Comparison of ENCODE assay signal across 16 cellular contexts in genomic region chr20:47231382-47232042, GRCh38.
A peak's percentile ranks its signal among the peaks of the same experiment; 100 is the strongest.
DNase-seq lines count a peak whose midpoint lies in the region; ATAC-seq, FAIRE-seq and TF ChIP-seq lines count a peak whose summit lies in the region.
"Had no signal": no experiment of that assay in that cellular context is flagged by ENCODE, and none has a peak within 500 bp of the region (broad histone marks: within the 10 kb centered on the region; RNA-seq: fewer than 3 reads in every experiment).

No MANE protein-coding gene starts in this region.

- no peak overlapping the region for H2AFZ ChIP-seq in SK-N-SH (ENCODE audit: low read depth)
- no peak overlapping the region for H2AFZ ChIP-seq in H1 (ENCODE audit: low read length)
- H2AFZ ChIP-seq in trophoblast cell (ENCODE audit: insufficient read depth, low read length, poor library complexity): no peak overlapping the region

- H3K4me3 ChIP-seq in CD4-positive, CD25-positive, alpha-beta regulatory T cell (ENCODE audit: low read depth, low read length): no peak overlapping the region
- H3K4me3 ChIP-seq in SK-N-SH (ENCODE audit: low read depth in 2 of 2, low read length in 1 of 2) (no peak overlapping the region), H1 (ENCODE audit: extremely low read depth in 1 of 4, insufficient read depth in 2 of 4, low read depth in 3 of 4, low read length in 4 of 4) (no peak overlapping the region), trophoblast cell (ENCODE audit: low read depth, low read length) (no peak overlapping the region), transverse colon (no peak overlapping the region), dorsolateral prefrontal cortex (no peak overlapping the region)
- H3K4me3 ChIP-seq: adrenal gland, heart right ventricle had no signal

- H3K9me3 Mint-ChIP-seq in CD4-positive, CD25-positive, alpha-beta regulatory T cell: no peaks in the 10 kb centered on the region
- H3K9me3 Mint-ChIP-seq: CD4-positive, alpha-beta T cell had no signal

- H2BK12ac ChIP-seq in H1 (ENCODE audit: low read depth, low read length) (no peak overlapping the region), trophoblast cell (ENCODE audit: low read length) (no peak overlapping the region)

- H2BK20ac ChIP-seq in H1 (ENCODE audit: low read length): no peak overlapping the region

- no peak overlapping the region for H2BK15ac ChIP-seq in H1 (ENCODE audit: low read length)

- H3K14ac ChIP-seq in H1 (ENCODE audit: insufficient read length) (no peak overlapping the region), trophoblast cell (ENCODE audit: low read length) (no peak overlapping the region)

- no peaks in the 10 kb centered on the region for H3K9me3 ChIP-seq in CD4-positive, CD25-positive, alpha-beta regulatory T cell (ENCODE audit: control insufficient read depth in 2 of 2, low read length in 2 of 2)
- no peaks in the 10 kb centered on the region for H3K9me3 ChIP-seq in SK-N-SH
- no peaks in the 10 kb centered on the region for H3K9me3 ChIP-seq in H1 (ENCODE audit: insufficient read depth in 2 of 2, low read depth in 1 of 2, low read length in 1 of 2)
- H3K9me3 ChIP-seq in trophoblast cell (ENCODE audit: insufficient read depth, low read depth, low read length): peaks cover 3% of the 10 kb centered on the region
- no peaks in the 10 kb centered on the region for H3K9me3 ChIP-seq in transverse colon
- H3K9me3 ChIP-seq: adrenal gland, heart right ventricle had no signal

- H3K27me3 ChIP-seq in CD4-positive, CD25-positive, alpha-beta regulatory T cell (ENCODE audit: control insufficient read depth, insufficient read depth, low read length): no peaks in the 10 kb centered on the region
- no peaks in the 10 kb centered on the region for H3K27me3 ChIP-seq in SK-N-SH (ENCODE audit: insufficient read depth)
- no peaks in the 10 kb centered on the region for H3K27me3 ChIP-seq in H1 (replicated peaks in 1 of 4; ENCODE audit: control insufficient read depth in 3 of 4, extremely low read depth in 1 of 4, insufficient read depth in 3 of 4, low read length in 3 of 4)
- H3K27me3 ChIP-seq in trophoblast cell (ENCODE audit: insufficient read depth, low read length): no peaks in the 10 kb centered on the region
- H3K27me3 ChIP-seq in transverse colon: no peaks in the 10 kb centered on the region
- no peaks in the 10 kb centered on the region for H3K27me3 ChIP-seq in dorsolateral prefrontal cortex
- H3K27me3 ChIP-seq: adrenal gland, heart right ventricle had no signal

- no peak for DNase-seq in CD4-positive, CD25-positive, alpha-beta regulatory T cell
- DNase-seq in SK-N-SH (no peak), H1 (ENCODE audit: low read depth in 1 of 2, low spot score in 2 of 2) (no peak), trophoblast cell (no peak), DMS53 treated with DMSO at 0.1 percent for 48 hours (lab: John Stamatoyannopoulos, UW; ENCODE audit: unreplicated experiment) (no peak), transverse colon (no peak), DMS114 treated with DMSO at 0.1 percent for 48 hours (lab: John Stamatoyannopoulos, UW; ENCODE audit: unreplicated experiment) (no peak), dorsolateral prefrontal cortex (no peak)
- DNase-seq: CD4-positive, alpha-beta T cell; GF-D8; heart right ventricle; left cardiac atrium; NCI-H1092 treated with DMSO at 0.1 percent for 48 hours; stimulated activated CD4-positive, alpha-beta T cell treated with anti-CD3 and anti-CD28 coated beads, Interleukin-4, amount 100 ng/mL, for 4 hours had no signal

- TF ChIP-seq POLR2A in H1 (IDR thresholded peaks at IDR 0.05; ENCODE audit: control extremely low read depth in 1 of 2, low read depth in 2 of 2, low read length in 2 of 2) (no peak), transverse colon (IDR thresholded peaks at IDR 0.05) (no peak)

- no peak overlapping the region for H3K4ac ChIP-seq in H1 (replicated peaks; ENCODE audit: insufficient read length, low read depth, low read length)
- H3K4ac ChIP-seq in trophoblast cell (ENCODE audit: low read depth, low read length): no peak overlapping the region

- TF ChIP-seq CTCF in SK-N-SH (IDR thresholded peaks at IDR 0.05): peak; percentile 40; the same call in 1 of the 2 replicates
- no peak for TF ChIP-seq CTCF in H1 (IDR thresholded peaks at IDR 0.05; ENCODE audit: control extremely low read depth in 1 of 3, insufficient read depth in 1 of 3, low read depth in 1 of 3, low read length in 3 of 3)
- no peak for TF ChIP-seq CTCF in transverse colon (IDR thresholded peaks at IDR 0.05)
- no peak for TF ChIP-seq CTCF in dorsolateral prefrontal cortex (IDR thresholded peaks at IDR 0.05 in 54 of 56, conservative IDR thresholded peaks at IDR 0.05 in 2 of 56; ENCODE audit: low read depth in 1 of 56, partially characterized antibody in 56 of 56)

- H3K4me1 ChIP-seq in CD4-positive, CD25-positive, alpha-beta regulatory T cell (ENCODE audit: control insufficient read depth, insufficient read depth, low read length, poor library complexity, severe bottlenecking): no peaks in the 10 kb centered on the region
- peaks cover 8 to 16% of the 10 kb centered on the region in 2 experiments; a peak in 3 of 4 replicates for H3K4me1 ChIP-seq in SK-N-SH (ENCODE audit: control insufficient read depth in 1 of 2, insufficient read depth in 2 of 2, low read depth in 1 of 2, low read length in 1 of 2)
- peaks cover 0 to 2% (median 0%) of the 10 kb centered on the region in 4 experiments; a peak in 2 of 7 replicates for H3K4me1 ChIP-seq in H1 (replicated peaks in 1 of 4; ENCODE audit: control insufficient read depth in 3 of 4, insufficient read depth in 4 of 4, low read length in 3 of 4)
- H3K4me1 ChIP-seq in trophoblast cell (ENCODE audit: control insufficient read depth in 1 of 2, insufficient read depth in 2 of 2, low read length in 2 of 2): peaks cover 0 to 6% of the 10 kb centered on the region in 2 experiments
- no peaks in the 10 kb centered on the region for H3K4me1 ChIP-seq in transverse colon

- H3K4me2 ChIP-seq in SK-N-SH (peak overlapping the region; percentile 49), H1 (ENCODE audit: insufficient read depth in 1 of 2, low read depth in 2 of 2, low read length in 2 of 2) (no peak overlapping the region), trophoblast cell (ENCODE audit: low read length) (no peak overlapping the region)

- no peak overlapping the region for H3K4me3 Mint-ChIP-seq in CD4-positive, CD25-positive, alpha-beta regulatory T cell
- H3K4me3 Mint-ChIP-seq: CD4-positive, alpha-beta T cell had no signal

- FAIRE-seq in H1 (lab: Jason Lieb, UNC): no peak

- H4K20me1 ChIP-seq in SK-N-SH (ENCODE audit: insufficient read depth) (no peaks in the 10 kb centered on the region), H1 (replicated peaks in 1 of 2; ENCODE audit: control insufficient read depth in 1 of 2, insufficient read depth in 2 of 2, low read length in 2 of 2) (peaks cover 0 to 2% of the 10 kb centered on the region in 2 experiments)

- H3K79me1 ChIP-seq in H1 (ENCODE audit: low read depth, low read length) (peaks cover 3% of the 10 kb centered on the region; the same call in 1 of the 2 replicates), trophoblast cell (ENCODE audit: low read length) (no peaks in the 10 kb centered on the region)

- H3K23ac ChIP-seq in H1 (ENCODE audit: insufficient read length): no peak overlapping the region
- H3K23ac ChIP-seq in trophoblast cell (ENCODE audit: low read length): no peak overlapping the region

- no peaks in the 10 kb centered on the region for H3K23me2 ChIP-seq in H1 (ENCODE audit: low read depth, low read length)

- in situ Hi-C loops in transverse colon (cut with MboI; ENCODE audit: low pct_ligation_motif_present in 1 of 4, low pct_unique_long_range_greater_than_20kb in 1 of 4, low sequenced_read_pairs in 3 of 4): no loop called here

- H3K36me3 Mint-ChIP-seq in CD4-positive, CD25-positive, alpha-beta regulatory T cell: peaks cover 55% of the 10 kb centered on the region

- no peaks in the 10 kb centered on the region for H3K9me2 ChIP-seq in SK-N-SH

- CTCF ChIA-PET in SK-N-SH (lab: Yijun Ruan, JAX): interaction anchor here (0.7 to 2.4 kb wide), 7 partner anchors 10 to 152 kb away, joined by 3 to 8 read pairs (median 3); no protein-coding TSS in a partner anchor
- CTCF ChIA-PET in H1 (lab: Charles Lee; ENCODE audit: partially characterized antibody): interaction anchor here (0.8 to 1.8 kb wide), 3 partner anchors 8 to 24 kb away, joined by 4 to 6 read pairs (median 6); no protein-coding TSS in a partner anchor

- H3K36me3 ChIP-seq in CD4-positive, CD25-positive, alpha-beta regulatory T cell (ENCODE audit: control insufficient read depth, insufficient read depth, low read length): peaks cover 81% of the 10 kb centered on the region
- H3K36me3 ChIP-seq in SK-N-SH (replicated peaks in 1 of 2; ENCODE audit: control insufficient read depth in 1 of 2, insufficient read depth in 2 of 2, low read length in 1 of 2) (peaks cover 38 to 49% of the 10 kb centered on the region in 2 experiments), H1 (ENCODE audit: control insufficient read depth in 2 of 4, insufficient read depth in 4 of 4, low read length in 3 of 4) (peaks cover 44 to 92% (median 73%) of the 10 kb centered on the region in 4 experiments), trophoblast cell (ENCODE audit: control insufficient read depth in 1 of 2, insufficient read depth in 2 of 2, low read length in 2 of 2) (peaks cover 40 to 54% of the 10 kb centered on the region in 2 experiments), transverse colon (peaks cover 0 to 65% (median 13%) of the 10 kb centered on the region in 4 donors)

- H3K9ac ChIP-seq in SK-N-SH (no peak overlapping the region), H1 (replicated peaks in 1 of 4; ENCODE audit: extremely low read depth in 1 of 4, low read depth in 3 of 4, low read length in 3 of 4) (no peak overlapping the region), trophoblast cell (ENCODE audit: low read length) (no peak overlapping the region)

- H4K5ac ChIP-seq in H1 (ENCODE audit: insufficient read length, low read depth, low read length): no peak overlapping the region

- peaks cover 0 to 2% (median 0%) of the 10 kb centered on the region in 4 donors for H3K4me1 Mint-ChIP-seq in CD4-positive, CD25-positive, alpha-beta regulatory T cell

- no peak overlapping the region for H2BK120ac ChIP-seq in H1 (replicated peaks; ENCODE audit: low read depth, low read length)
- H2BK120ac ChIP-seq in trophoblast cell (ENCODE audit: insufficient read depth, low read length, poor library complexity): no peak overlapping the region

- H3F3A ChIP-seq in SK-N-SH (replicated peaks; ENCODE audit: insufficient read depth): peaks cover 20% of the 10 kb centered on the region

- no peak overlapping the region for H2AK5ac ChIP-seq in H1 (ENCODE audit: low read depth, low read length)
- no peak overlapping the region for H2AK5ac ChIP-seq in trophoblast cell (ENCODE audit: low read length)

- TF ChIP-seq EP300 in SK-N-SH (IDR thresholded peaks at IDR 0.05; ENCODE audit: borderline replicate concordance in 1 of 2, low read depth in 1 of 2, low read length in 1 of 2) (no peak), H1 (IDR thresholded peaks at IDR 0.05; ENCODE audit: borderline replicate concordance in 1 of 2, low read depth in 2 of 2, low read length in 2 of 2) (no peak), transverse colon (IDR thresholded peaks at IDR 0.05; ENCODE audit: low read depth) (no peak)

- POLR2A ChIA-PET in SK-N-SH (lab: Yijun Ruan, JAX) (no interaction called here), H1 (lab: Charles Lee; ENCODE audit: partially characterized antibody) (interaction anchor here (0.6 to 1.4 kb wide), 2 partner anchors 14 to 185 kb away, joined by 3 to 6 read pairs; no protein-coding TSS in a partner anchor)

- H3K56ac ChIP-seq in H1 (replicated peaks; ENCODE audit: insufficient read length, low read depth, low read length): no peak overlapping the region

- no peak overlapping the region for H4K12ac ChIP-seq in trophoblast cell (ENCODE audit: low read depth, low read length)

- no peaks in the 10 kb centered on the region for H3K27me3 Mint-ChIP-seq in CD4-positive, CD25-positive, alpha-beta regulatory T cell
- H3K27me3 Mint-ChIP-seq: CD4-positive, alpha-beta T cell had no signal

- H4K91ac ChIP-seq in H1 (replicated peaks; ENCODE audit: insufficient read length, low read length): no peak overlapping the region
- H4K91ac ChIP-seq in trophoblast cell (ENCODE audit: low read depth, low read length): no peak overlapping the region

- H3K79me2 ChIP-seq in SK-N-SH (ENCODE audit: insufficient read depth) (peaks cover 6% of the 10 kb centered on the region; the same call in 1 of the 2 replicates), H1 (ENCODE audit: control insufficient read depth in 1 of 2, insufficient read depth in 2 of 2, low read length in 2 of 2) (peaks cover 0 to 9% of the 10 kb centered on the region in 2 experiments; a peak in 1 of 4 replicates), trophoblast cell (ENCODE audit: control insufficient read depth, insufficient read depth, low read length, poor library complexity) (no peaks in the 10 kb centered on the region)

- H4K8ac ChIP-seq in H1 (ENCODE audit: extremely low read depth, insufficient read depth, low read length) (no peak overlapping the region), trophoblast cell (ENCODE audit: low read depth, low read length) (no peak overlapping the region)

- no peak overlapping the region for H3K27ac ChIP-seq in CD4-positive, CD25-positive, alpha-beta regulatory T cell (ENCODE audit: insufficient read depth, low read length, poor library complexity, severe bottlenecking)
- H3K27ac ChIP-seq in SK-N-SH (ENCODE audit: low read depth in 2 of 2, low read length in 1 of 2) (peak overlapping the region; percentile 60 to 75), H1 (ENCODE audit: low read depth, low read length) (no peak overlapping the region), trophoblast cell (ENCODE audit: low read depth, low read length) (peak overlapping the region; percentile 20), transverse colon (no peak overlapping the region), dorsolateral prefrontal cortex (peak overlapping the region in 27 of 59 donors; percentile 1 to 57 (median 24))

- 81% methylated on average over 16 of the region's 16 CpGs for WGBS in SK-N-SH (ENCODE audit: low lambda C conversion rate)
- WGBS in H1 (ENCODE audit: extremely low coverage in 1 of 2, insufficient coverage in 1 of 2, insufficient read length in 1 of 2, insufficient replicate concordance in 2 of 2, low coverage in 1 of 2, low lambda C conversion rate in 2 of 2, missing lambda C conversion rate in 1 of 2), 2 experiments: 98% methylated on average over 16 of the region's 16 CpGs; no CpG with 5 or more reads in 1 of the 2 experiments
- no CpG with 5 or more reads among the region's 16 CpGs for WGBS in trophoblast cell (ENCODE audit: extremely low coverage, insufficient coverage, insufficient read length)
- 93 to 95% methylated on average over 6 to 16 of the region's 16 CpGs for WGBS in transverse colon (ENCODE audit: low coverage in 1 of 2), 2 donors

- H3K27ac Mint-ChIP-seq in CD4-positive, CD25-positive, alpha-beta regulatory T cell: peak overlapping the region in 2 of 3 donors; percentile 60 to 73
- H3K27ac Mint-ChIP-seq: CD4-positive, alpha-beta T cell had no signal

- intact Hi-C loops in transverse colon (cut with DNase I; ENCODE audit: low total_unique reads) (no loop called here), dorsolateral prefrontal cortex (cut with DNase I) (no loop called here)

- no peak for ATAC-seq in CD4-positive, CD25-positive, alpha-beta regulatory T cell (ENCODE audit: low read depth in 2 of 2)
- ATAC-seq: activated CD4-positive, CD25-positive, alpha-beta regulatory T cell treated with anti-CD3 and anti-CD28 coated beads, Interleukin-2, amount 50 U/mL, for 24 hours; heart right ventricle had no signal

- H2BK5ac ChIP-seq in H1 (ENCODE audit: low read depth, low read length) (no peak overlapping the region), trophoblast cell (ENCODE audit: low read depth, low read length, poor library complexity) (no peak overlapping the region)

- H3K18ac ChIP-seq in H1 (ENCODE audit: extremely low read depth, low read length) (no peak overlapping the region), trophoblast cell (ENCODE audit: low read length) (no peak overlapping the region)

- TF ChIP-seq RAD21 in SK-N-SH (IDR thresholded peaks at IDR 0.05; ENCODE audit: low read length): no peak
- TF ChIP-seq RAD21 in H1 (IDR thresholded peaks at IDR 0.05 in 1 of 2, conservative IDR thresholded peaks at IDR 0.05 in 1 of 2; ENCODE audit: low read depth in 2 of 2, low read length in 2 of 2): no peak

Comparison
In these comparisons a context has a peak if more than half of its experiments do, and no peak if none do; other contexts are left out.
1. H3K27ac ChIP-seq: peak in SK-N-SH (2 of 2) and trophoblast cell (single experiment); none in CD4-positive, CD25-positive, alpha-beta regulatory T cell (single experiment), H1 (single experiment) and transverse colon (0 of 4).